Comparison of ENCODE assay signal across 22 cellular contexts in the genomic region with DNA sequence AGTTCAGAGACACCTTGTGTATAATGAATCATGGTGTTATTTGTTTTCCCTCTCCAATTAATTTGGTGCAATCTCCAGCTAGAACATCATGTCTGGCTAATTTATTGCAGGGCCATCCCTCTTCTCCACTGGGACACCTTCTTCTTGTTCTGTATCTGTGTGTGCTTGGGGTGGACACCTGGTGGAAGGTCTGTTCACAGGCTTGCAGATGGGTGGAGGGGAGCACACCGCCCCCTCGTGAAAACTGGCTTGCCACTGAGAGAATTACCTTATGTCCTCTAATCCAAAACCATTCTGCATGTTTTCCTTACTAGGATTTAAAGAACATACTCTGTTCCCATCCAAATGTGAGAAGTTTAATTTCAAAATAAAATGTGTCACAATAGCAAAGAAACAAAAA.
"Had no signal": no experiment of that assay in that cellular context is flagged by ENCODE, and none has a peak within 500 bp of the region (broad histone marks: within the 10 kb centered on the region; RNA-seq: fewer than 3 reads in every experiment).

No MANE protein-coding gene starts in this region.

- DNase-seq: cerebellar nuclear complex; cortex of kidney; effector CD4-positive, alpha-beta T cell; esophagus squamous epithelium; left cardiac atrium; mesendoderm; midbrain; naive thymus-derived CD4-positive, alpha-beta T cell; nucleus accumbens; sigmoid colon; spleen; stimulated activated naive B cell treated with anti-CD40 and anti-IgM and Interleukin-4, amounts not matched to agents 10 μg/mL and 1 μg/mL and 100 μg/mL, for 72 hours; upper lobe of left lung had no signal

- H3K36me3 Mint-ChIP-seq: naive thymus-derived CD4-positive, alpha-beta T cell; neural progenitor cell; stimulated activated naive B cell treated with anti-CD40 and anti-IgM and Interleukin-4, amounts not matched to agents 10 μg/mL and 1 μg/mL and 100 μg/mL, for 72 hours had no signal

- H3K27me3 Mint-ChIP-seq: naive thymus-derived CD4-positive, alpha-beta T cell; stimulated activated naive B cell treated with anti-CD40 and anti-IgM and Interleukin-4, amounts not matched to agents 10 μg/mL and 1 μg/mL and 100 μg/mL, for 72 hours; stimulated activated naive CD8-positive, alpha-beta T cell treated with anti-CD3 and anti-CD28 coated beads, Interleukin-15, Interleukin-2, amounts not matched to agents 100 ng/mL and 50 ng/mL, for 24 hours had no signal

- H3K9me3 ChIP-seq: esophagus squamous epithelium, left lung, prostate gland, right atrium auricular region, sigmoid colon, spleen, thoracic aorta, tibial nerve, upper lobe of left lung had no signal

- H3K4me1 ChIP-seq: esophagus squamous epithelium, left lung, neural progenitor cell, prostate gland, right atrium auricular region, sigmoid colon, tibial nerve, upper lobe of left lung had no signal

- H3K9ac ChIP-seq: neural progenitor cell had no signal

- H3K9me3 Mint-ChIP-seq: nephron; stimulated activated naive CD8-positive, alpha-beta T cell treated with anti-CD3 and anti-CD28 coated beads, Interleukin-15, Interleukin-2, amounts not matched to agents 100 ng/mL and 50 ng/mL, for 24 hours had no signal

- ATAC-seq: left cardiac atrium; left lung; naive thymus-derived CD4-positive, alpha-beta T cell; stimulated activated naive B cell treated with anti-CD40 and anti-IgM and Interleukin-4, amounts not matched to agents 10 μg/mL and 1 μg/mL and 100 μg/mL, for 72 hours had no signal

- H3K4me2 ChIP-seq: neural progenitor cell had no signal

- H3K36me3 ChIP-seq: esophagus squamous epithelium, left lung, neural progenitor cell, prostate gland, right atrium auricular region, sigmoid colon, spleen, thoracic aorta, tibial nerve, upper lobe of left lung had no signal

- H3K4me3 ChIP-seq: dorsolateral prefrontal cortex, esophagus squamous epithelium, left lung, neural progenitor cell, prostate gland, right atrium auricular region, sigmoid colon, spleen, thoracic aorta, tibial nerve, upper lobe of left lung had no signal

- H3K4me1 Mint-ChIP-seq: naive thymus-derived CD4-positive, alpha-beta T cell; nephron; stimulated activated naive B cell treated with anti-CD40 and anti-IgM and Interleukin-4, amounts not matched to agents 10 μg/mL and 1 μg/mL and 100 μg/mL, for 72 hours had no signal

- H3K27me3 ChIP-seq: dorsolateral prefrontal cortex, esophagus squamous epithelium, left lung, neural progenitor cell, right atrium auricular region, sigmoid colon, spleen, tibial nerve, upper lobe of left lung had no signal

- H3K27ac ChIP-seq: dorsolateral prefrontal cortex, esophagus squamous epithelium, left lung, neural progenitor cell, prostate gland, right atrium auricular region, sigmoid colon, spleen, thoracic aorta, tibial nerve, upper lobe of left lung had no signal

- H3K27ac Mint-ChIP-seq: naive thymus-derived CD4-positive, alpha-beta T cell; nephron; neural progenitor cell; stimulated activated naive B cell treated with anti-CD40 and anti-IgM and Interleukin-4, amounts not matched to agents 10 μg/mL and 1 μg/mL and 100 μg/mL, for 72 hours; stimulated activated naive CD8-positive, alpha-beta T cell treated with anti-CD3 and anti-CD28 coated beads, Interleukin-15, Interleukin-2, amounts not matched to agents 100 ng/mL and 50 ng/mL, for 24 hours had no signal

- H3K4me3 Mint-ChIP-seq: naive thymus-derived CD4-positive, alpha-beta T cell; nephron; neural progenitor cell; stimulated activated naive B cell treated with anti-CD40 and anti-IgM and Interleukin-4, amounts not matched to agents 10 μg/mL and 1 μg/mL and 100 μg/mL, for 72 hours; stimulated activated naive CD8-positive, alpha-beta T cell treated with anti-CD3 and anti-CD28 coated beads, Interleukin-15, Interleukin-2, amounts not matched to agents 100 ng/mL and 50 ng/mL, for 24 hours had no signal
